9 cellular contexts compared by ENCODE assay signal in genomic region chr20:17878912-17879602, GRCh38.
DNase-seq lines count a peak whose midpoint lies in the region; ATAC-seq and TF ChIP-seq lines count a peak whose summit lies in the region.
"Had no signal": no experiment of that assay in that cellular context is flagged by ENCODE, and none has a peak within 500 bp of the region (broad histone marks: within the 10 kb centered on the region; RNA-seq: fewer than 3 reads in every experiment).

No MANE protein-coding gene starts in this region.

- no peaks in the 10 kb centered on the region for H4K20me1 ChIP-seq in OCI-LY1 (ENCODE audit: insufficient read depth, low read length)

- H3K9me3 ChIP-seq in OCI-LY1 (ENCODE audit: low read length) (no peaks in the 10 kb centered on the region), gastroesophageal sphincter (no peaks in the 10 kb centered on the region)

- no peaks in the 10 kb centered on the region for H3K9me3 Mint-ChIP-seq in naive B cell

- TF ChIP-seq CTCF in GM12872 (IDR thresholded peaks at IDR 0.05; ENCODE audit: insufficient read depth, low read depth, low read length) (peak; percentile 59), OCI-LY1 (IDR thresholded peaks at IDR 0.05; ENCODE audit: low read length) (peak; percentile 49), gastroesophageal sphincter (IDR thresholded peaks at IDR 0.05) (no peak)

- ATAC-seq in GM19351 (IDR thresholded peaks at IDR 0.05; ENCODE audit: unreplicated experiment) (peak; percentile 55), naive B cell (ENCODE audit: low read depth in 2 of 2) (peak; percentile 67 to 68), gastroesophageal sphincter (no peak)

- no peaks in the 10 kb centered on the region for H3K27me3 Mint-ChIP-seq in naive B cell

- H3K4me1 ChIP-seq in OCI-LY1 (ENCODE audit: insufficient read depth, low read length, severe bottlenecking) (peaks cover 29% of the 10 kb centered on the region), gastroesophageal sphincter (peaks cover 9 to 38% (median 23%) of the 10 kb centered on the region in 3 donors)

- H3F3A ChIP-seq in OCI-LY1 (ENCODE audit: insufficient read depth, low read length), result 0 out of 2 replicates have a peak, but pooled peaks cover 3% of the 10 kb centered on the region

- peak overlapping the region; percentile 23 for H3K27ac ChIP-seq in OCI-LY1 (ENCODE audit: low read depth, low read length, poor library complexity, severe bottlenecking)
- no peak overlapping the region for H3K27ac ChIP-seq in gastroesophageal sphincter

- TF ChIP-seq POLR2A in gastroesophageal sphincter (IDR thresholded peaks at IDR 0.05), result no peak

- no peak overlapping the region for H3K4me3 ChIP-seq in OCI-LY1 (ENCODE audit: low read depth, low read length, poor library complexity, severe bottlenecking)
- H3K4me3 ChIP-seq in H7 (ENCODE audit: insufficient read depth, low read depth, low read length), result no peak overlapping the region
- H3K4me3 ChIP-seq in gastroesophageal sphincter, result no peak overlapping the region

- no peak overlapping the region for H3K9ac ChIP-seq in OCI-LY1 (ENCODE audit: low read length)

- no peaks in the 10 kb centered on the region for H3K9me2 ChIP-seq in OCI-LY1 (ENCODE audit: low read depth, low read length)

- H3K27me3 ChIP-seq in OCI-LY1 (ENCODE audit: insufficient read depth, low read length) (peaks cover 3% of the 10 kb centered on the region; the same call in 1 of the 2 replicates), H7 (ENCODE audit: control insufficient read depth, insufficient read depth, low read length) (no peaks in the 10 kb centered on the region), gastroesophageal sphincter (no peaks in the 10 kb centered on the region)

- H3K36me3 Mint-ChIP-seq in naive B cell, result no peaks in the 10 kb centered on the region

- no peak for TF ChIP-seq EP300 in gastroesophageal sphincter (IDR thresholded peaks at IDR 0.05)

- WGBS in gastroesophageal sphincter (ENCODE audit: low coverage in 1 of 2), 2 donors, result 57 to 68% methylated on average over 5 to 6 of the region's 6 CpGs

- H3K4me3 Mint-ChIP-seq in naive B cell, result peak overlapping the region; percentile 24 to 84 (median 66)

- H3K4me1 Mint-ChIP-seq in naive B cell, result peaks cover 49 to 72% (median 60%) of the 10 kb centered on the region in 3 donors

- peak overlapping the region; percentile 30 for H3K4me2 ChIP-seq in OCI-LY1 (ENCODE audit: low read length)

- DNase-seq in naive B cell, result peak; percentile 46
- DNase-seq in H7, result no peak
- DNase-seq in cortex of kidney (lab: John Stamatoyannopoulos, UW), result no peak
- DNase-seq: NCI-H1417, nucleus accumbens had no signal

- no peaks in the 10 kb centered on the region for H3K36me3 ChIP-seq in OCI-LY1 (ENCODE audit: insufficient read depth, low read length)
- no peaks in the 10 kb centered on the region for H3K36me3 ChIP-seq in H7 (replicated peaks; ENCODE audit: control insufficient read depth, insufficient read depth, low read length)
- no peaks in the 10 kb centered on the region for H3K36me3 ChIP-seq in gastroesophageal sphincter

- H3K27ac Mint-ChIP-seq in naive B cell, result peak overlapping the region; percentile 37 to 89 (median 62)

- H2AFZ ChIP-seq in OCI-LY1 (ENCODE audit: low read length), result no peak overlapping the region

- H3K79me2 ChIP-seq in OCI-LY1 (ENCODE audit: insufficient read depth, low read length), result no peaks in the 10 kb centered on the region

Comparison
In these comparisons a context has a peak if more than half of its experiments do, and no peak if none do; other contexts are left out.
1. CTCF ChIP-seq: peak in GM12872 (single experiment) and OCI-LY1 (single experiment); none in gastroesophageal sphincter (0 of 4).